ENCODE assay signal across 8 cellular contexts in the genomic region with DNA sequence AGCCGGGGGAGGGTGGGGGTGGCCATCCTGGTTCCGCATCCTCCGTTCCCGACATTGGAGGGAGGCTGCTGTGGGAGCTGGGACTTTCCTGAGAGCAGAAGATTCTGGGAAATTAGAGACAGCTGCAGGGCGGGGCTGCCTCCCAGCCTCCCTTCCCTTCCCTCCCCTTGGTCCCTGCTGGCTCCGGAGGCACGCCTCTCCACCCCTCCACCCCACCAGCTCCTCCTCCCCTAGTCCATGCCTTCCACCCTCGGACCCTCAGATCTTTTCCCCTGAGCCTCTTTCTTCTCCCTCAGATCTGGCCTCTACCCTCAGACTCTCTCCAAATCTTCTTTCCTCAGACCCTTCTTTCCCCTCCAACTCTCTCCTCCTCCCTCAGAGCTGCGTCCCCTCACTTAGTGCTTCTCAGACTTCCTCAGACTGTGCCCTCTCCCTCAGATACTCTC. TPM values are rescaled to one million over a fixed set of nuclear protein-coding genes. Genes with fewer than 3 reads are reported as not detected.
DNase-seq lines count a peak whose midpoint lies in the region; ATAC-seq and TF ChIP-seq lines count a peak whose summit lies in the region.

No MANE protein-coding gene starts in this region.

- H3K27ac Mint-ChIP-seq in activated naive CD4-positive, alpha-beta T cell treated with anti-CD3 and anti-CD28 coated beads for 36 hours = peak overlapping the region; percentile 65
- no peak overlapping the region for H3K27ac Mint-ChIP-seq in activated naive CD4-positive, alpha-beta T cell treated with anti-CD3 and anti-CD28 coated beads, Interleukin-2, amount 10 ng/mL, durations not matched to agents 7 days and 5 days
- peak overlapping the region in 3 of 5 experiments; percentile 16 to 95 (median 47) for H3K27ac Mint-ChIP-seq in brain

- H2AFZ ChIP-seq in Karpas-422 (ENCODE audit: low read length) = no peak overlapping the region

- no peaks in the 10 kb centered on the region for H3K9me2 ChIP-seq in Karpas-422 (replicated peaks; ENCODE audit: insufficient read depth, low read length)

- peaks cover 20% of the 10 kb centered on the region for H3K36me3 Mint-ChIP-seq in activated naive CD4-positive, alpha-beta T cell treated with anti-CD3 and anti-CD28 coated beads for 36 hours (ENCODE audit: low read depth)
- peaks cover 13% of the 10 kb centered on the region for H3K36me3 Mint-ChIP-seq in activated naive CD4-positive, alpha-beta T cell treated with anti-CD3 and anti-CD28 coated beads, Interleukin-2, amount 10 ng/mL, durations not matched to agents 7 days and 5 days
- no peaks in the 10 kb centered on the region for H3K36me3 Mint-ChIP-seq in brain

- peaks cover 46% of the 10 kb centered on the region for H3K4me1 Mint-ChIP-seq in activated naive CD4-positive, alpha-beta T cell treated with anti-CD3 and anti-CD28 coated beads for 36 hours (ENCODE audit: low read depth)
- H3K4me1 Mint-ChIP-seq in activated naive CD4-positive, alpha-beta T cell treated with anti-CD3 and anti-CD28 coated beads, Interleukin-2, amount 10 ng/mL, durations not matched to agents 7 days and 5 days = peaks cover 48% of the 10 kb centered on the region
- peaks cover 44% of the 10 kb centered on the region for H3K4me1 Mint-ChIP-seq in brain

- H3K27ac ChIP-seq in lung (ENCODE audit: low read depth in 1 of 2, low read length in 1 of 2) (peak overlapping the region; percentile 75 to 94), uterus (peak overlapping the region; percentile 91 to 94), Karpas-422 (ENCODE audit: low read length) (no peak overlapping the region)

- no peaks in the 10 kb centered on the region for H4K20me1 ChIP-seq in Karpas-422 (ENCODE audit: insufficient read depth, low read depth, low read length)

- H3K4me3 Mint-ChIP-seq in activated naive CD4-positive, alpha-beta T cell treated with anti-CD3 and anti-CD28 coated beads for 36 hours = no peak overlapping the region
- H3K4me3 Mint-ChIP-seq in activated naive CD4-positive, alpha-beta T cell treated with anti-CD3 and anti-CD28 coated beads, Interleukin-2, amount 10 ng/mL, durations not matched to agents 7 days and 5 days = no peak overlapping the region
- peak overlapping the region in 3 of 5 experiments; percentile 56 to 87 (median 84) for H3K4me3 Mint-ChIP-seq in brain

- no peaks in the 10 kb centered on the region for H3K27me3 ChIP-seq in lung (ENCODE audit: control insufficient read depth, insufficient read depth)
- H3K27me3 ChIP-seq in uterus = no peaks in the 10 kb centered on the region
- H3K27me3 ChIP-seq in Karpas-422 (ENCODE audit: low read length) = no peaks in the 10 kb centered on the region

- no peak for ATAC-seq in lung (ENCODE audit: insufficient read depth, low FRiP score)
- no peak for ATAC-seq in GM21576 (IDR thresholded peaks at IDR 0.05; ENCODE audit: unreplicated experiment)

- no peak overlapping the region for H3K9ac ChIP-seq in Karpas-422 (ENCODE audit: low read length)

- peak in 1 of 2 donors; percentile 17 for TF ChIP-seq POLR2A in uterus (IDR thresholded peaks at IDR 0.05)

- H3K4me1 ChIP-seq in lung (ENCODE audit: control insufficient read depth in 2 of 2, insufficient read depth in 2 of 2, low read length in 2 of 2) (peaks cover 5 to 27% of the 10 kb centered on the region in 2 donors), uterus (peaks cover 7 to 10% of the 10 kb centered on the region in 2 donors), Karpas-422 (ENCODE audit: low read length) (peaks cover 9% of the 10 kb centered on the region)

- H3K4me2 ChIP-seq in Karpas-422 (ENCODE audit: low read depth, low read length, poor library complexity, severe bottlenecking) = no peak overlapping the region

- no peaks in the 10 kb centered on the region for H3K9me3 ChIP-seq in lung (ENCODE audit: control insufficient read depth in 2 of 2, insufficient read depth in 1 of 2, low read length in 1 of 2)
- H3K9me3 ChIP-seq in uterus = no peaks in the 10 kb centered on the region
- no peaks in the 10 kb centered on the region for H3K9me3 ChIP-seq in Karpas-422 (ENCODE audit: low read length)

- intact Hi-C loops in activated naive CD4-positive, alpha-beta T cell treated with anti-CD3 and anti-CD28 coated beads for 36 hours (cut with micrococcal nuclease) = loop anchor here (1.0 to 5.0 kb wide), 2 partner anchors 9 to 432 kb away; a partner anchor contains a TSS
- intact Hi-C loops in uterus (cut with DNase I; ENCODE audit: low total_unique reads) = no loop called here

- no peaks in the 10 kb centered on the region for H3K27me3 Mint-ChIP-seq in activated naive CD4-positive, alpha-beta T cell treated with anti-CD3 and anti-CD28 coated beads for 36 hours (ENCODE audit: low read depth)
- H3K27me3 Mint-ChIP-seq in activated naive CD4-positive, alpha-beta T cell treated with anti-CD3 and anti-CD28 coated beads, Interleukin-2, amount 10 ng/mL, durations not matched to agents 7 days and 5 days = peaks cover 31% of the 10 kb centered on the region
- peaks cover 63% of the 10 kb centered on the region for H3K27me3 Mint-ChIP-seq in brain

- no peak for TF ChIP-seq CTCF in brain (conservative IDR thresholded peaks at IDR 0.05)
- no peak for TF ChIP-seq CTCF in lung (IDR thresholded peaks at IDR 0.05; ENCODE audit: control extremely low read depth, extremely low read depth)
- TF ChIP-seq CTCF in uterus (IDR thresholded peaks at IDR 0.05) = no peak

- no peak for DNase-seq in activated naive CD4-positive, alpha-beta T cell treated with anti-CD3 and anti-CD28 coated beads for 36 hours
- no peak for DNase-seq in activated naive CD4-positive, alpha-beta T cell treated with anti-CD3 and anti-CD28 coated beads, Interleukin-2, amount 10 ng/mL, durations not matched to agents 7 days and 5 days
- DNase-seq in lung (ENCODE audit: low spot score) (peak; percentile 68), uterus (peak; percentile 78 to 85), Karpas-422 (no peak), NCI-H2029 treated with DMSO at 0.1 percent for 48 hours (lab: John Stamatoyannopoulos, UW) (no peak)

- no peak overlapping the region for H3K4me3 ChIP-seq in lung
- no peak overlapping the region for H3K4me3 ChIP-seq in uterus
- H3K4me3 ChIP-seq in Karpas-422 (ENCODE audit: low read length) = no peak overlapping the region

- 32 to 50% methylated on average over 7 to 9 of the region's 9 CpGs for WGBS in lung, 2 donors

- H3K9me3 Mint-ChIP-seq in activated naive CD4-positive, alpha-beta T cell treated with anti-CD3 and anti-CD28 coated beads for 36 hours = no peaks in the 10 kb centered on the region
- H3K9me3 Mint-ChIP-seq in activated naive CD4-positive, alpha-beta T cell treated with anti-CD3 and anti-CD28 coated beads, Interleukin-2, amount 10 ng/mL, durations not matched to agents 7 days and 5 days = no peaks in the 10 kb centered on the region
- H3K9me3 Mint-ChIP-seq in brain = peaks cover 0 to 7% (median 0%) of the 10 kb centered on the region in 5 experiments

- CTCF ChIA-PET in activated naive CD4-positive, alpha-beta T cell treated with anti-CD3 and anti-CD28 coated beads for 36 hours (lab: Charles Lee) = interaction anchor here (0.7 kb wide), 1 partner anchor 56 kb away, joined by 3 read pairs; no protein-coding TSS in a partner anchor
- CTCF ChIA-PET in activated naive CD4-positive, alpha-beta T cell treated with anti-CD3 and anti-CD28 coated beads, Interleukin-2, amount 10 ng/mL, durations not matched to agents 7 days and 5 days (lab: Charles Lee) = interaction anchor here (0.7 to 1.6 kb wide), 2 partner anchors 22 to 25 kb away, joined by 3 to 7 read pairs; no protein-coding TSS in a partner anchor

- H3K79me2 ChIP-seq in Karpas-422 (ENCODE audit: low read length) = no peaks in the 10 kb centered on the region

- H3K36me3 ChIP-seq in lung (ENCODE audit: control insufficient read depth in 2 of 2, insufficient read depth in 2 of 2, low read length in 2 of 2) (no peaks in the 10 kb centered on the region), uterus (no peaks in the 10 kb centered on the region), Karpas-422 (ENCODE audit: insufficient read depth, low read length) (no peaks in the 10 kb centered on the region)

RNA-seq across cellular contexts. Expression of a gene that starts 3.1 kb away (rescaled TPM):
- total RNA-seq in activated naive CD4-positive, alpha-beta T cell treated with anti-CD3 and anti-CD28 coated beads for 36 hours = 100 to 1,000 TPM in 1 of 2 experiments, 10 to 100 TPM in 1; 92.5 to 104 TPM
- polyA plus RNA-seq in brain (ENCODE audit: insufficient read depth, low read depth, low replicate concordance) (4.7 TPM), lung (100 to 1,000 TPM in 1 of 2 donors, 10 to 100 TPM in 1; 63.7 to 233 TPM)
- total RNA-seq in lung (10 to 100 TPM; 17.6 to 63.8 TPM), uterus (10 to 100 TPM in 2 of 4 donors, 1 to 10 TPM in 2; 3.2 to 58.8 (median 11.9) TPM)
- 0.54 TPM in 1 of 2 replicates, not detected in the other for total RNA-seq in Karpas-422 (2014; rRNA removed; shearing (Covaris generic); ENCODE audit: low replicate concordance)

RNA-seq across cellular contexts. Expression of a gene that starts 32.3 kb away (rescaled TPM):
- total RNA-seq in activated naive CD4-positive, alpha-beta T cell treated with anti-CD3 and anti-CD28 coated beads for 36 hours = not detected
- polyA plus RNA-seq in brain (ENCODE audit: insufficient read depth, low read depth, low replicate concordance) = 3.5 TPM
- total RNA-seq in lung = 1 to 10 TPM; 4.8 to 5.5 TPM
- polyA plus RNA-seq in lung = 1 to 10 TPM; 4.0 to 5.3 TPM
- 1 to 10 TPM in 1 of 4 donors, under 1 TPM in 1, not detected in 2; 0.29 to 5.8 TPM for total RNA-seq in uterus
- not detected in 2 replicates for total RNA-seq in Karpas-422 (2014; rRNA removed; shearing (Covaris generic); ENCODE audit: low replicate concordance)

RNA-seq across cellular contexts. Expression of a gene that starts 46.5 kb away (rescaled TPM):
- not detected for total RNA-seq in activated naive CD4-positive, alpha-beta T cell treated with anti-CD3 and anti-CD28 coated beads for 36 hours
- polyA plus RNA-seq in brain (ENCODE audit: insufficient read depth, low read depth, low replicate concordance) = not detected
- under 1 TPM in 1 of 2 donors, not detected in 1; 0.26 TPM for total RNA-seq in lung
- not detected for polyA plus RNA-seq in lung
- total RNA-seq in uterus = not detected
- not detected in 2 replicates for total RNA-seq in Karpas-422 (2014; rRNA removed; shearing (Covaris generic); ENCODE audit: low replicate concordance)

Comparison
In these comparisons a context has a peak if more than half of its experiments do, and no peak if none do; other contexts are left out.
1. DNase-seq: peak in lung (single experiment) and uterus (2 of 2); none in activated naive CD4-positive, alpha-beta T cell treated with anti-CD3 and anti-CD28 coated beads for 36 hours (single experiment), activated naive CD4-positive, alpha-beta T cell treated with anti-CD3 and anti-CD28 coated beads, Interleukin-2, amount 10 ng/mL, durations not matched to agents 7 days and 5 days (single experiment), Karpas-422 (single experiment) and NCI-H2029 treated with DMSO at 0.1 percent for 48 hours (single experiment).
2. H3K4me3 Mint-ChIP-seq: peak in brain (3 of 5); none in activated naive CD4-positive, alpha-beta T cell treated with anti-CD3 and anti-CD28 coated beads for 36 hours (single experiment) and activated naive CD4-positive, alpha-beta T cell treated with anti-CD3 and anti-CD28 coated beads, Interleukin-2, amount 10 ng/mL, durations not matched to agents 7 days and 5 days (single experiment).